In genomic region chr5:80961376-80962281, GRCh38 we compare ENCODE assay signal across 9 cellular contexts. TPM values are rescaled to one million over a fixed set of nuclear protein-coding genes. Genes with fewer than 3 reads are reported as not detected.
DNase-seq lines count a peak whose midpoint lies in the region; ATAC-seq lines count a peak whose summit lies in the region.
"Had no signal": no experiment of that assay in that cellular context is flagged by ENCODE, and none has a peak within 500 bp of the region (broad histone marks: within the 10 kb centered on the region; RNA-seq: fewer than 3 reads in every experiment).

No MANE protein-coding gene starts in this region.

- H3K4me3 ChIP-seq in SJCRH30: peak overlapping the region; percentile 66
- H3K4me3 ChIP-seq: K562 had no signal

- H3K4me3 Mint-ChIP-seq in activated naive CD8-positive, alpha-beta T cell treated with anti-CD3 and anti-CD28 coated beads, Interleukin-2, amount 50 U/mL, for 24 hours: peak overlapping the region; percentile 95

- no peaks in the 10 kb centered on the region for H3K27me3 ChIP-seq in SJCRH30

- DNase-seq in SJCRH30 (peak in 1 of 2 experiments; percentile 33), left kidney (ENCODE audit: low read depth, low spot score) (peak; percentile 44), DMS 273 (lab: John Stamatoyannopoulos, UW; ENCODE audit: unreplicated experiment) (no peak), NCI-H1105 treated with DMSO at 0.1 percent for 48 hours (lab: John Stamatoyannopoulos, UW) (no peak), cortex of kidney (lab: John Stamatoyannopoulos, UW) (no peak)
- DNase-seq in activated naive CD8-positive, alpha-beta T cell treated with anti-CD3 and anti-CD28 coated beads, Interleukin-2, amount 50 U/mL, for 24 hours: peak; percentile 58
- peak; percentile 19 for DNase-seq in stimulated activated CD8-positive, alpha-beta memory T cell treated with anti-CD3 and anti-CD28 coated beads, Interleukin-12 subunit alpha, Interleukin-12 subunit beta, amount 100 ng/mL, for 4 hours (ENCODE audit: low read depth)

- no peaks in the 10 kb centered on the region for H3K36me3 ChIP-seq in SJCRH30

- peaks cover 6% of the 10 kb centered on the region for H3K27me3 Mint-ChIP-seq in activated naive CD8-positive, alpha-beta T cell treated with anti-CD3 and anti-CD28 coated beads, Interleukin-2, amount 50 U/mL, for 24 hours

- peaks cover 3% of the 10 kb centered on the region for H3K36me3 Mint-ChIP-seq in activated naive CD8-positive, alpha-beta T cell treated with anti-CD3 and anti-CD28 coated beads, Interleukin-2, amount 50 U/mL, for 24 hours (ENCODE audit: low read depth)

- peak overlapping the region; percentile 94 for H3K27ac Mint-ChIP-seq in activated naive CD8-positive, alpha-beta T cell treated with anti-CD3 and anti-CD28 coated beads, Interleukin-2, amount 50 U/mL, for 24 hours

- H3K9me3 Mint-ChIP-seq in activated naive CD8-positive, alpha-beta T cell treated with anti-CD3 and anti-CD28 coated beads, Interleukin-2, amount 50 U/mL, for 24 hours: no peaks in the 10 kb centered on the region

- peaks cover 42% of the 10 kb centered on the region for H3K4me1 ChIP-seq in SJCRH30

- H3K27ac ChIP-seq in SJCRH30: peak overlapping the region; percentile 26; the same call in 1 of the 2 replicates

- peak; percentile 81 for ATAC-seq in activated naive CD8-positive, alpha-beta T cell treated with anti-CD3 and anti-CD28 coated beads, Interleukin-2, amount 50 U/mL, for 24 hours
- no peak for ATAC-seq in HG02610 (IDR thresholded peaks at IDR 0.05; ENCODE audit: unreplicated experiment)
- ATAC-seq: K562 had no signal

- peaks cover 75% of the 10 kb centered on the region for H3K4me1 Mint-ChIP-seq in activated naive CD8-positive, alpha-beta T cell treated with anti-CD3 and anti-CD28 coated beads, Interleukin-2, amount 50 U/mL, for 24 hours

- H3K9me3 ChIP-seq in SJCRH30 (replicated peaks): no peaks in the 10 kb centered on the region

RNA-seq across cellular contexts. Expression of gene RASGRF2, which starts 1.5 kb away (rescaled TPM):
- 6.7 and 6.9 TPM in 2 replicates for total RNA-seq in SJCRH30 (2014; rRNA removed; shearing (Covaris generic))

Comparison
In these comparisons a context has a peak if more than half of its experiments do, and no peak if none do; other contexts are left out.
1. DNase-seq: peak in activated naive CD8-positive, alpha-beta T cell treated with anti-CD3 and anti-CD28 coated beads, Interleukin-2, amount 50 U/mL, for 24 hours (single experiment), left kidney (single experiment) and stimulated activated CD8-positive, alpha-beta memory T cell treated with anti-CD3 and anti-CD28 coated beads, Interleukin-12 subunit alpha, Interleukin-12 subunit beta, amount 100 ng/mL, for 4 hours (single experiment); none in DMS 273 (single experiment), NCI-H1105 treated with DMSO at 0.1 percent for 48 hours (single experiment) and cortex of kidney (single experiment).